ENCODE assay signal across 8 cellular contexts in the genomic region with DNA sequence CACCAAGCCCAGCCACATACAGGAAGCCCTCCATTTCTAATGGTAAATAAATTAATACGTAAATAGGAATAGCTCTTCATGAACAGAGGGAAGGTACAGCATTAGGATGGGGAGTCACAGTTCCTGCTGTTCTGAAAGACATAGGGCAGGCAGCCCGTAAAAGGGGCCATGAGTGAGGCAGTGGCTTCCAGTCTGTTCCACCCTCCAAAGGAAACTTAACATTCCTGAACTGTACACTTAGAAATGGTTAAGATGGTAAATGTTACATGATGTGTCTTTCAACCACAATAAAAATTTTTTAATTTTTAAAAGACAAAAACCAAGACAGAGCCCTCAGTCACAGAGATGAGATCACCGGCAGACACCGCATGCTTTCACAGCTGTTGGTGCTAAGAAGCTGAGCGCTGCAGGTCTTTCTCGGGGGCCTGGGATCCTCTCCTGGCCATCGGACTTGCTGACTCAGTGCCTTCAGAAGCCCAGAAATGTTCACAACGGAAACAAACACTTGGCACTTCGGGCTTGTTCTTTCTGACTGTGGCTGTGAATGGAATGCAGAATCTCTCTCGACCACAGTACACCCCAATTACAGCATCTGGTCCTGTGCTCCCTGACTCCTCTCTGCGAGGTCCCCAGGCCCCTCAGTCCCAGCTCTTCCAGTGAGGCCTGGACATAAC. TPM values are rescaled to one million over a fixed set of nuclear protein-coding genes. Genes with fewer than 3 reads are reported as not detected.
DNase-seq lines count a peak whose midpoint lies in the region; ATAC-seq and TF ChIP-seq lines count a peak whose summit lies in the region.

No MANE protein-coding gene starts in this region.

- peak; percentile 60 for ATAC-seq in Right ventricle myocardium superior (ENCODE audit: poor library complexity)
- ATAC-seq in GM18861 (IDR thresholded peaks at IDR 0.05; ENCODE audit: unreplicated experiment), result no peak
- ATAC-seq in WTC11, result no peak
- no peak for ATAC-seq in GM19023 (IDR thresholded peaks at IDR 0.05; ENCODE audit: unreplicated experiment)

- no peak overlapping the region for H2AFZ ChIP-seq in Karpas-422 (ENCODE audit: low read length)

- no peaks in the 10 kb centered on the region for H3K9me3 Mint-ChIP-seq in WTC11

- TF ChIP-seq CTCF in prostate gland (IDR thresholded peaks at IDR 0.05) (no peak), WTC11 (IDR thresholded peaks at IDR 0.05) (no peak)

- peak in 10 of 14 donors; percentile 16 to 70 (median 40) for DNase-seq in C1 segment of cervical spinal cord (lab: John Stamatoyannopoulos, UW)
- peak; percentile 21 to 29 for DNase-seq in SW 1271 (lab: John Stamatoyannopoulos, UW)
- no peak for DNase-seq in Right ventricle myocardium superior
- no peak for DNase-seq in prostate gland (ENCODE audit: low spot score)
- no peak for DNase-seq in Karpas-422
- no peak for DNase-seq in WTC11 (ENCODE audit: low spot score)

- no peak overlapping the region for H3K4me3 Mint-ChIP-seq in WTC11

- no peaks in the 10 kb centered on the region for H3K4me1 ChIP-seq in prostate gland (replicated peaks)
- H3K4me1 ChIP-seq in Karpas-422 (ENCODE audit: low read length), result peaks cover 7% of the 10 kb centered on the region; the same call in 1 of the 2 replicates

- POLR2A ChIA-PET in WTC11 (lab: Charles Lee), result no interaction called here

- peaks cover 45% of the 10 kb centered on the region for H3K36me3 Mint-ChIP-seq in WTC11

- H3K9ac ChIP-seq in Karpas-422 (ENCODE audit: low read length), result no peak overlapping the region

- H3K27ac ChIP-seq in prostate gland, result peak overlapping the region; percentile 34 to 50
- no peak overlapping the region for H3K27ac ChIP-seq in Karpas-422 (ENCODE audit: low read length)

- H3K27me3 ChIP-seq in prostate gland (replicated peaks; ENCODE audit: insufficient read depth), result no peaks in the 10 kb centered on the region
- H3K27me3 ChIP-seq in Karpas-422 (ENCODE audit: low read length), result no peaks in the 10 kb centered on the region

- TF ChIP-seq POLR2A in prostate gland (IDR thresholded peaks at IDR 0.05), result no peak

- H3K9me3 ChIP-seq in prostate gland (no peaks in the 10 kb centered on the region), Karpas-422 (ENCODE audit: low read length) (no peaks in the 10 kb centered on the region)

- intact Hi-C loops in Right ventricle myocardium superior (cut with DNase I) (no loop called here), prostate gland (cut with DNase I) (no loop called here)

- no peak overlapping the region for H3K27ac Mint-ChIP-seq in WTC11

- CTCF ChIA-PET in WTC11 (lab: Charles Lee), result no interaction called here

- H3K4me1 Mint-ChIP-seq in WTC11, result no peaks in the 10 kb centered on the region

- no peaks in the 10 kb centered on the region for H3K27me3 Mint-ChIP-seq in WTC11 (ENCODE audit: low read depth)

- 46% methylated on average over 11 of the region's 11 CpGs for WGBS in prostate gland

- H3K4me3 ChIP-seq in prostate gland (no peak overlapping the region), Karpas-422 (ENCODE audit: low read length) (no peak overlapping the region)

- H3K79me2 ChIP-seq in Karpas-422 (ENCODE audit: low read length), result peaks cover 16% of the 10 kb centered on the region

- H3K4me2 ChIP-seq in Karpas-422 (ENCODE audit: low read depth, low read length, poor library complexity, severe bottlenecking), result no peak overlapping the region

- H3K36me3 ChIP-seq in prostate gland, result peaks cover 4 to 8% of the 10 kb centered on the region in 2 donors
- H3K36me3 ChIP-seq in Karpas-422 (ENCODE audit: insufficient read depth, low read length), result peaks cover 46% of the 10 kb centered on the region

- no peaks in the 10 kb centered on the region for H3K9me2 ChIP-seq in Karpas-422 (replicated peaks; ENCODE audit: insufficient read depth, low read length)

- no peaks in the 10 kb centered on the region for H4K20me1 ChIP-seq in Karpas-422 (ENCODE audit: insufficient read depth, low read depth, low read length)

TF ChIP-seq in WTC11, 78 proteins besides CTCF, POLR2A, EP300 and RAD21:
- TF ChIP-seq, protein P1, sequence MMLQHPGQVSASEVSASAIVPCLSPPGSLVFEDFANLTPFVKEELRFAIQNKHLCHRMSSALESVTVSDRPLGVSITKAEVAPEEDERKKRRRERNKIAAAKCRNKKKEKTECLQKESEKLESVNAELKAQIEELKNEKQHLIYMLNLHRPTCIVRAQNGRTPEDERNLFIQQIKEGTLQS (CRISPR knock-in tag; conservative IDR thresholded peaks at IDR 0.05), result no peak
TF ChIP-seq in WTC11: peak in this region for 0.

RNA-seq across cellular contexts. Expression of a gene that starts 36.4 kb away (rescaled TPM):
- total RNA-seq in Right ventricle myocardium superior (76.1 TPM), prostate gland (10 to 100 TPM; 18.4 to 30.4 TPM), WTC11 (2021) (37.9 to 44.8 TPM (median 39.1 TPM) in 3 replicates)
- total RNA-seq in Karpas-422 (2014; rRNA removed; shearing (Covaris generic); ENCODE audit: low replicate concordance), result 35.9 and 65.5 TPM in 2 replicates

Comparison
In these comparisons a context has a peak if more than half of its experiments do, and no peak if none do; other contexts are left out.
1. DNase-seq: peak in C1 segment of cervical spinal cord (10 of 14) and SW 1271 (2 of 2); none in Right ventricle myocardium superior (single experiment), prostate gland (single experiment), Karpas-422 (single experiment) and WTC11 (single experiment).